8 cellular contexts compared by ENCODE assay signal in the genomic region with DNA sequence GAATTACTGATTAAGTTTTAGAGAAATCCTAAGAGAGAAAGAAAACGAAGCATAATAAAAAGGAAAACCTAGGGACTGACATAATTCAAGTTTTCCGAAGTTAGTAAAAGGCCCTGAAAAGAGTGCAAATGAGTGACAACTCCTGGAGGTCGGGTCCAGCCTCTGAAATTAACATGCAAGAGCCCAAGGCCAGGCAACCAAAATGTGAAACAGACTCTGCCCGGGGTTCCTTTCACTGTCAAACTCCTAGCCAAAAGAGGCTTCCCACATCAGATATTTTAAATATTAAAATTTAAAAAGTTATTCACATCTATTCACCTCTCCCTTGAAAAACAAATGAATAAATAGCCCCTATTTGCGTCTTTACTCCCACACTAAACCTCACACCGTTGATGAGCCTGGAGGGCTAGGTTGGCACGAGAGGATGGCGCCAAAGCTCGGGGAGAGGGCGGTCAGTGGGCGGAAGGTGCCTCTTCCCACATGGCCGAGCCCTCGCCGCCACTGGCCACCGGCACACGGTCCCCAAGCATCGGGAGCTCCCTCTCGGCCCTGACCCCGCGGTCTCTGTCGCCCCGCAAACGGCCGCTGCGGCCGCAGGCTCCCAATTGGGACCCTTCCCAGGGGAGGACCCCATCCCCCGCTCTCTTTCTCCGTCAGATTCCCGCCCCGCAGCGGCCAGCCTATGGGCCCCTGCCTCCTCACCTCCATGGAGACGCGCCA. TPM values are rescaled to one million over a fixed set of nuclear protein-coding genes. Genes with fewer than 3 reads are reported as not detected.
DNase-seq lines count a peak whose midpoint lies in the region; ATAC-seq, FAIRE-seq and TF ChIP-seq lines count a peak whose summit lies in the region.

No MANE protein-coding gene starts in this region.

- H3K9me3 Mint-ChIP-seq in activated T-cell treated with anti-CD3 and anti-CD28 coated beads, Interleukin-2, amount 50 U/mL, for 24 hours: no peaks in the 10 kb centered on the region

- TF ChIP-seq RAD21 in GM12878 (IDR thresholded peaks at IDR 0.05; ENCODE audit: insufficient read depth, low read depth, low read length): no peak

- TF ChIP-seq EP300 in GM12878 (IDR thresholded peaks at IDR 0.05; ENCODE audit: borderline replicate concordance in 1 of 2, control insufficient read depth in 1 of 2, low read depth in 2 of 2, low read length in 2 of 2): no peak

- H2AFZ ChIP-seq in GM12878 (ENCODE audit: control insufficient read depth, low read depth, low read length) (peak overlapping the region; percentile 92), keratinocyte (ENCODE audit: control insufficient read depth, low read length) (peak overlapping the region; percentile 74)

- H3K36me3 ChIP-seq in HEK293 (ENCODE audit: control insufficient read depth in 2 of 2, insufficient read depth in 1 of 2, low read length in 2 of 2) (peaks cover 19 to 26% of the 10 kb centered on the region in 2 experiments; a peak in 2 of 3 replicates), MG63 (peaks cover 35% of the 10 kb centered on the region), GM12878 (ENCODE audit: control insufficient read depth in 2 of 2, insufficient read depth in 2 of 2, low read length in 1 of 2) (no peaks in the 10 kb centered on the region), keratinocyte (ENCODE audit: control insufficient read depth in 2 of 2, extremely low read depth in 1 of 2, insufficient read depth in 2 of 2, low read length in 2 of 2) (peaks cover 0 to under 1% of the 10 kb centered on the region in 2 experiments)

- peak overlapping the region; percentile 87 for H3K4me3 Mint-ChIP-seq in activated T-cell treated with anti-CD3 and anti-CD28 coated beads, Interleukin-2, amount 50 U/mL, for 24 hours

- no peaks in the 10 kb centered on the region for H3K9me1 ChIP-seq in keratinocyte (ENCODE audit: control insufficient read depth, extremely low read depth, insufficient read depth, low read length)

- H3K9me3 ChIP-seq in HEK293 (ENCODE audit: control insufficient read depth, insufficient read depth, low read depth, low read length) (no peaks in the 10 kb centered on the region), MG63 (no peaks in the 10 kb centered on the region), GM12878 (replicated peaks; ENCODE audit: control insufficient read depth, insufficient read depth, low read length) (no peaks in the 10 kb centered on the region), keratinocyte (ENCODE audit: control insufficient read depth, low read depth, low read length) (no peaks in the 10 kb centered on the region)

- SMC1A ChIA-PET in GM12878 (lab: Charles Lee; ENCODE audit: uncharacterized antibody, unreplicated experiment): interaction anchor here (1.4 to 2.4 kb wide), 3 partner anchors 13 to 22 kb away, joined by 4 to 20 read pairs (median 9); a partner anchor contains a TSS

- H3K27ac Mint-ChIP-seq in activated T-cell treated with anti-CD3 and anti-CD28 coated beads, Interleukin-2, amount 50 U/mL, for 24 hours: peak overlapping the region; percentile 78

- RAD21 ChIA-PET in GM12878 (lab: Charles Lee; ENCODE audit: unreplicated experiment): interaction anchor here (1.6 to 2.2 kb wide), 3 partner anchors 21 to 219 kb away, joined by 4 to 29 read pairs (median 5); a partner anchor contains a TSS

- peak overlapping the region; percentile 93 for H3K9ac ChIP-seq in GM12878 (ENCODE audit: control insufficient read depth, insufficient read depth, low read length)
- peak overlapping the region; percentile 90 for H3K9ac ChIP-seq in keratinocyte (ENCODE audit: control insufficient read depth, extremely low read depth, insufficient read depth, low read length)

- in situ Hi-C loops in GM12878 (cut with MboI): no loop called here

- WGBS in GM12878 (ENCODE audit: insufficient coverage, insufficient replicate concordance, low lambda C conversion rate, missing lambda C conversion rate): under 1% methylated on average over 27 of the region's 33 CpGs

- POLR2A ChIA-PET in HEK293 (lab: Yijun Ruan, JAX): interaction anchor here (0.6 to 3.4 kb wide), 16 partner anchors 12 to 337 kb away, joined by 3 to 56 read pairs (median 4); a partner anchor contains a TSS
- POLR2A ChIA-PET in GM12878 (lab: Charles Lee): interaction anchor here (0.6 to 3.3 kb wide), 11 partner anchors 8 to 221 kb away, joined by 3 to 71 read pairs (median 4); a partner anchor contains a TSS

- peak overlapping the region; percentile 93 for H3K4me2 ChIP-seq in GM12878 (ENCODE audit: control insufficient read depth, insufficient read depth)
- H3K4me2 ChIP-seq in keratinocyte (ENCODE audit: control insufficient read depth, extremely low read depth, insufficient read depth, low read depth, low read length): peak overlapping the region; percentile 100

- CTCF ChIA-PET in HEK293 (lab: Yijun Ruan, JAX) (interaction anchor here (0.6 to 4.2 kb wide), 11 partner anchors 8 to 988 kb away, joined by 3 to 17 read pairs (median 4); a partner anchor contains a TSS), GM12878 (lab: Yijun Ruan, JAX) (interaction anchor here (1.4 to 4.6 kb wide), 5 partner anchors 7 to 274 kb away, joined by 4 to 52 read pairs (median 5); a partner anchor contains a TSS)

- no peak for DNase-seq in activated T-cell treated with anti-CD3 and anti-CD28 coated beads, Interleukin-2, amount 50 U/mL, for 24 hours
- no peak for DNase-seq in activated T-cell treated with anti-CD3 and anti-CD28 coated beads for 4 hours
- peak; percentile 42 for DNase-seq in MG63
- no peak for DNase-seq in GM12878 (ENCODE audit: low read depth, low spot score)
- DNase-seq in keratinocyte (ENCODE audit: low read depth, low spot score): no peak
- DNase-seq in stimulated activated CD4-positive, alpha-beta T cell treated with anti-CD3 and anti-CD28 coated beads, Interleukin-4, amount 100 ng/mL, for 4 hours: peak; percentile 12 to 20
- no peak for DNase-seq in C1 segment of cervical spinal cord (lab: John Stamatoyannopoulos, UW)

- peaks cover 9% of the 10 kb centered on the region; the same call in 1 of the 2 replicates for H3K4me1 ChIP-seq in HEK293 (ENCODE audit: control insufficient read depth, insufficient read depth, low read length)
- peaks cover 6% of the 10 kb centered on the region; the same call in 1 of the 2 replicates for H3K4me1 ChIP-seq in GM12878 (ENCODE audit: control insufficient read depth, insufficient read depth, low read length)
- peaks cover 15% of the 10 kb centered on the region for H3K4me1 ChIP-seq in keratinocyte (ENCODE audit: control insufficient read depth, extremely low read depth, insufficient read depth, low read length)

- H3K27me3 ChIP-seq in MG63: no peaks in the 10 kb centered on the region
- no peaks in the 10 kb centered on the region for H3K27me3 ChIP-seq in GM12878 (replicated peaks in 1 of 2; ENCODE audit: control insufficient read depth in 2 of 2, insufficient read depth in 2 of 2, low read length in 1 of 2)
- no peaks in the 10 kb centered on the region for H3K27me3 ChIP-seq in keratinocyte (ENCODE audit: control insufficient read depth, extremely low read depth, insufficient read depth, low read length)

- peak overlapping the region; percentile 96 for H3K27ac ChIP-seq in HEK293 (ENCODE audit: extremely low read depth, low read depth, low read length)
- peak overlapping the region; percentile 76 for H3K27ac ChIP-seq in GM12878 (ENCODE audit: control insufficient read depth, insufficient read depth)
- H3K27ac ChIP-seq in keratinocyte (ENCODE audit: control insufficient read depth, insufficient read depth, low read length): peak overlapping the region; percentile 81

- dilution Hi-C loops in keratinocyte (cut with MboI; ENCODE audit: extremely low pct_ligation_motif_present, low sequenced_read_pairs): no loop called here

- BruUV-seq in GM12878 (replicated peaks; lab: Mats Ljungman, UMichigan): no TSS peak

- peaks cover 2% of the 10 kb centered on the region for H3K27me3 Mint-ChIP-seq in activated T-cell treated with anti-CD3 and anti-CD28 coated beads, Interleukin-2, amount 50 U/mL, for 24 hours

- peaks cover 40% of the 10 kb centered on the region for H3K4me1 Mint-ChIP-seq in activated T-cell treated with anti-CD3 and anti-CD28 coated beads, Interleukin-2, amount 50 U/mL, for 24 hours (ENCODE audit: low read depth)

- TF ChIP-seq POLR2A in GM12878 (IDR thresholded peaks at IDR 0.05; ENCODE audit: low read depth, low read length): no peak

- H3K36me3 Mint-ChIP-seq in activated T-cell treated with anti-CD3 and anti-CD28 coated beads, Interleukin-2, amount 50 U/mL, for 24 hours (ENCODE audit: low read depth): peaks cover 50% of the 10 kb centered on the region

- H3K79me2 ChIP-seq in GM12878 (ENCODE audit: control insufficient read depth, insufficient read depth, low read length) (peaks cover 51% of the 10 kb centered on the region), keratinocyte (ENCODE audit: control insufficient read depth, insufficient read depth, low read length) (peaks cover 55% of the 10 kb centered on the region)

- TF ChIP-seq CTCF in HEK293 (tag by site-specific recombination; IDR thresholded peaks at IDR 0.05) (peak; percentile 44; the same call in 1 of the 2 replicates), GM12878 (IDR thresholded peaks at IDR 0.05 in 2 of 3, conservative IDR thresholded peaks at IDR 0.05 in 1 of 3; ENCODE audit: control insufficient read depth in 2 of 3, extremely low read depth in 1 of 3, insufficient read depth in 1 of 3, low read depth in 3 of 3, low read length in 3 of 3) (no peak), keratinocyte (optimal IDR thresholded peaks at IDR 0.05 in 1 of 3, IDR thresholded peaks at IDR 0.05 in 1 of 3, conservative IDR thresholded peaks at IDR 0.05 in 1 of 3; ENCODE audit: extremely low read depth in 1 of 3, insufficient read depth in 2 of 3, low read length in 3 of 3) (no peak)

- intact Hi-C loops in GM12878 (cut with micrococcal nuclease; ENCODE audit: unreplicated experiment): loop anchor here (2.0 to 10.0 kb wide), 4 partner anchors 20 to 276 kb away; a partner anchor contains a TSS

- FAIRE-seq in GM12878 (lab: Jason Lieb, UNC) (no peak), keratinocyte (lab: Jason Lieb, UNC) (no peak)

- ATAC-seq in GM12878: peak; percentile 66

- H4K20me1 ChIP-seq in GM12878 (ENCODE audit: control insufficient read depth, insufficient read depth) (no peaks in the 10 kb centered on the region), keratinocyte (ENCODE audit: control insufficient read depth, extremely low read depth, insufficient read depth, low read length) (peaks cover 10% of the 10 kb centered on the region)

- H3K4me3 ChIP-seq in HEK293 (ENCODE audit: low read depth, low read length) (peak overlapping the region; percentile 98), MG63 (peak overlapping the region; percentile 75), GM12878 (peak overlapping the region; percentile 99), keratinocyte (ENCODE audit: control insufficient read depth in 2 of 3, extremely low read depth in 1 of 3, insufficient read depth in 2 of 3, low read depth in 1 of 3, low read length in 3 of 3) (peak overlapping the region; percentile 92 to 99 (median 94))

RNA-seq across cellular contexts. Expression of a gene that starts 0.6 kb away (rescaled TPM):
- 139 and 145 TPM in 2 replicates for total RNA-seq in MG63 (2014; rRNA removed; shearing (Covaris generic); ENCODE audit: low replicate concordance)
- 24.1 and 24.8 TPM in 2 replicates for total RNA-seq in GM12878 (2013; cell fraction: nucleolus; rRNA removed)
- total RNA-seq in GM12878 (2014; rRNA removed) (110 and 112 TPM in 2 replicates), GM12878 (2014; rRNA removed; fragmentation: Illumina TruSeq; extraction: Trizol) (129 and 134 TPM in 2 replicates), GM12878 (2021) (129 and 130 TPM in 2 replicates)
- polyA plus RNA-seq in GM12878 (2011; ENCODE audit: low read depth): 46.9 TPM
- polyA plus RNA-seq in GM12878 (2011; rRNA removed) (47.0 and 68.8 TPM in 2 replicates), GM12878 (2014; fragmentation: Illumina TruSeq; extraction: Trizol) (163 and 171 TPM in 2 replicates), GM12878 (2014; fragmentation: Nextera tagmentation; extraction: Ambion mirVana) (10 to 100 TPM; 78.5 to 81.1 TPM), GM12878 (2014; rRNA removed) (106 and 108 TPM in 2 replicates), GM12878 (2016; fragmentation: Nextera tagmentation; extraction: Ambion mirVana) (100 to 1,000 TPM; 154 to 159 TPM), keratinocyte (31.8 to 86.8 TPM (median 55.5 TPM) in 3 replicates)
- polyA plus RNA-seq in GM12878 (2011; cell fraction: cytosol; rRNA removed): 65.3 and 70.8 TPM in 2 replicates
- 51.9 and 62.2 TPM in 2 replicates for polyA plus RNA-seq in GM12878 (2011; cell fraction: nucleus; rRNA removed)
- polyA plus RNA-seq in GM12878 (2012): 82.2 and 82.9 TPM in 2 replicates
- 74.2 and 87.8 TPM in 2 replicates for polyA minus RNA-seq in GM12878 (2011; rRNA and poly(A)+ RNA removed)
- 33.8 and 42.7 TPM in 2 replicates for polyA minus RNA-seq in GM12878 (2011; cell fraction: cytosol; rRNA and poly(A)+ RNA removed)
- 9.9 and 16.8 TPM in 2 replicates for polyA minus RNA-seq in GM12878 (2011; cell fraction: nucleus; rRNA and poly(A)+ RNA removed)
- polyA plus RNA-seq in keratinocyte (2011; ENCODE audit: low read depth): 54.9 TPM
- 44.3 and 56.2 TPM in 2 replicates for polyA plus RNA-seq in keratinocyte (2011; cell fraction: cytosol; rRNA removed)
- 50.1 and 50.4 TPM in 2 replicates for polyA plus RNA-seq in keratinocyte (2011; cell fraction: nucleus; rRNA removed)
- polyA plus RNA-seq in keratinocyte (2012; ENCODE audit: low replicate concordance): 56.2 and 101 TPM in 2 replicates
- 36.7 to 58.7 TPM (median 46.5 TPM) in 3 replicates for polyA minus RNA-seq in keratinocyte
- polyA minus RNA-seq in keratinocyte (2011; cell fraction: cytosol; rRNA and poly(A)+ RNA removed): 52.4 TPM
- 16.7 and 24.4 TPM in 2 replicates for polyA minus RNA-seq in keratinocyte (2011; cell fraction: nucleus; rRNA and poly(A)+ RNA removed)

RNA-seq across cellular contexts. Expression of a gene that starts 19.7 kb away (rescaled TPM):
- total RNA-seq in MG63 (2014; rRNA removed; shearing (Covaris generic); ENCODE audit: low replicate concordance): 150 and 154 TPM in 2 replicates
- total RNA-seq in GM12878 (2013; cell fraction: nucleolus; rRNA removed): 51.7 and 51.9 TPM in 2 replicates
- total RNA-seq in GM12878 (2014; rRNA removed) (35.0 and 40.4 TPM in 2 replicates), GM12878 (2014; rRNA removed; fragmentation: Illumina TruSeq; extraction: Trizol) (53.3 and 53.4 TPM in 2 replicates), GM12878 (2021) (58.4 and 60.3 TPM in 2 replicates)
- polyA plus RNA-seq in GM12878 (2011; ENCODE audit: low read depth): 43.7 TPM
- polyA plus RNA-seq in GM12878 (2011; rRNA removed) (116 and 136 TPM in 2 replicates), GM12878 (2014; fragmentation: Illumina TruSeq; extraction: Trizol) (67.1 and 75.7 TPM in 2 replicates), GM12878 (2014; fragmentation: Nextera tagmentation; extraction: Ambion mirVana) (1 to 10 TPM; 5.7 to 8.6 TPM), GM12878 (2014; rRNA removed) (70.8 and 73.8 TPM in 2 replicates), GM12878 (2016; fragmentation: Nextera tagmentation; extraction: Ambion mirVana) (10 to 100 TPM; 87.7 to 99.7 TPM), keratinocyte (144 to 157 TPM (median 148 TPM) in 3 replicates)
- polyA plus RNA-seq in GM12878 (2011; cell fraction: cytosol; rRNA removed): 109 and 126 TPM in 2 replicates
- 114 TPM in 2 replicates for polyA plus RNA-seq in GM12878 (2011; cell fraction: nucleus; rRNA removed)
- polyA plus RNA-seq in GM12878 (2012): 57.7 and 57.9 TPM in 2 replicates
- polyA minus RNA-seq in GM12878 (2011; rRNA and poly(A)+ RNA removed): 116 and 120 TPM in 2 replicates
- polyA minus RNA-seq in GM12878 (2011; cell fraction: cytosol; rRNA and poly(A)+ RNA removed): 35.4 and 48.4 TPM in 2 replicates
- 44.1 and 62.8 TPM in 2 replicates for polyA minus RNA-seq in GM12878 (2011; cell fraction: nucleus; rRNA and poly(A)+ RNA removed)
- polyA plus RNA-seq in keratinocyte (2011; ENCODE audit: low read depth): 214 TPM
- 119 and 140 TPM in 2 replicates for polyA plus RNA-seq in keratinocyte (2011; cell fraction: cytosol; rRNA removed)
- polyA plus RNA-seq in keratinocyte (2011; cell fraction: nucleus; rRNA removed): 107 and 113 TPM in 2 replicates
- polyA plus RNA-seq in keratinocyte (2012; ENCODE audit: low replicate concordance): 89.9 and 92.1 TPM in 2 replicates
- 138 to 176 TPM (median 147 TPM) in 3 replicates for polyA minus RNA-seq in keratinocyte
- polyA minus RNA-seq in keratinocyte (2011; cell fraction: cytosol; rRNA and poly(A)+ RNA removed): 83.1 TPM
- 39.9 and 63.2 TPM in 2 replicates for polyA minus RNA-seq in keratinocyte (2011; cell fraction: nucleus; rRNA and poly(A)+ RNA removed)

RNA-seq across cellular contexts. Expression of a gene that starts 28.2 kb away (rescaled TPM):
- 0.74 and 6.5 TPM in 2 replicates for total RNA-seq in MG63 (2014; rRNA removed; shearing (Covaris generic); ENCODE audit: low replicate concordance)
- 6.1 and 8.9 TPM in 2 replicates for total RNA-seq in GM12878 (2013; cell fraction: nucleolus; rRNA removed)
- total RNA-seq in GM12878 (2014; rRNA removed): 8.3 and 9.3 TPM in 2 replicates
- total RNA-seq in GM12878 (2014; rRNA removed; fragmentation: Illumina TruSeq; extraction: Trizol): 6.4 and 7.8 TPM in 2 replicates
- total RNA-seq in GM12878 (2021): 12.6 and 13.3 TPM in 2 replicates
- 4.1 TPM for polyA plus RNA-seq in GM12878 (2011; ENCODE audit: low read depth)
- polyA plus RNA-seq in GM12878 (2011; rRNA removed): 3.8 and 6.8 TPM in 2 replicates
- polyA plus RNA-seq in GM12878 (2011; cell fraction: cytosol; rRNA removed): 10.8 and 19.0 TPM in 2 replicates
- 36.5 and 39.8 TPM in 2 replicates for polyA plus RNA-seq in GM12878 (2011; cell fraction: nucleus; rRNA removed)
- polyA plus RNA-seq in GM12878 (2012): 8.3 and 11.2 TPM in 2 replicates
- 1.3 and 4.3 TPM in 2 replicates for polyA plus RNA-seq in GM12878 (2014; fragmentation: Illumina TruSeq; extraction: Trizol)
- under 1 TPM; 0.06 to 0.18 TPM for polyA plus RNA-seq in GM12878 (2014; fragmentation: Nextera tagmentation; extraction: Ambion mirVana)
- 16.4 and 17.0 TPM in 2 replicates for polyA plus RNA-seq in GM12878 (2014; rRNA removed)
- polyA plus RNA-seq in GM12878 (2016; fragmentation: Nextera tagmentation; extraction: Ambion mirVana): 1 to 10 TPM; 3.5 TPM
- polyA minus RNA-seq in GM12878 (2011; rRNA and poly(A)+ RNA removed): 3.1 and 6.0 TPM in 2 replicates
- 2.2 and 2.5 TPM in 2 replicates for polyA minus RNA-seq in GM12878 (2011; cell fraction: cytosol; rRNA and poly(A)+ RNA removed)
- polyA minus RNA-seq in GM12878 (2011; cell fraction: nucleus; rRNA and poly(A)+ RNA removed): 4.7 and 9.3 TPM in 2 replicates
- polyA plus RNA-seq in keratinocyte: 8.8 to 14.3 TPM (median 8.9 TPM) in 3 replicates
- 4.3 TPM for polyA plus RNA-seq in keratinocyte (2011; ENCODE audit: low read depth)
- 3.5 and 8.7 TPM in 2 replicates for polyA plus RNA-seq in keratinocyte (2011; cell fraction: cytosol; rRNA removed)
- 24.3 and 30.8 TPM in 2 replicates for polyA plus RNA-seq in keratinocyte (2011; cell fraction: nucleus; rRNA removed)
- 8.9 and 9.5 TPM in 2 replicates for polyA plus RNA-seq in keratinocyte (2012; ENCODE audit: low replicate concordance)
- 3.8 to 11.4 TPM (median 4.2 TPM) in 3 replicates for polyA minus RNA-seq in keratinocyte
- polyA minus RNA-seq in keratinocyte (2011; cell fraction: cytosol; rRNA and poly(A)+ RNA removed): 12.9 TPM
- polyA minus RNA-seq in keratinocyte (2011; cell fraction: nucleus; rRNA and poly(A)+ RNA removed): 5.7 and 6.2 TPM in 2 replicates

RNA-seq across cellular contexts. Expression of a gene that starts 33.4 kb away (rescaled TPM):
- not detected in 2 replicates for total RNA-seq in MG63 (2014; rRNA removed; shearing (Covaris generic); ENCODE audit: low replicate concordance)
- total RNA-seq in GM12878 (2013; cell fraction: nucleolus; rRNA removed): 1.8 and 3.1 TPM in 2 replicates
- total RNA-seq in GM12878 (2014; rRNA removed) (0.33 and 1.1 TPM in 2 replicates), GM12878 (2014; rRNA removed; fragmentation: Illumina TruSeq; extraction: Trizol) (1.4 TPM in 1 of 2 replicates, not detected in the other), GM12878 (2021) (2.2 and 2.7 TPM in 2 replicates)
- not detected for polyA plus RNA-seq in GM12878 (2011; ENCODE audit: low read depth)
- polyA plus RNA-seq in GM12878 (2011; rRNA removed) (1.3 and 1.5 TPM in 2 replicates), GM12878 (2014; fragmentation: Illumina TruSeq; extraction: Trizol) (0.26 TPM in 1 of 2 replicates, not detected in the other), GM12878 (2014; fragmentation: Nextera tagmentation; extraction: Ambion mirVana) (under 1 TPM; 0.64 to 0.72 TPM), GM12878 (2014; rRNA removed) (1.9 and 2.2 TPM in 2 replicates), GM12878 (2016; fragmentation: Nextera tagmentation; extraction: Ambion mirVana) (under 1 TPM; 0.48 to 0.82 TPM), keratinocyte (8.6 to 22.9 TPM (median 14.7 TPM) in 3 replicates)
- 1.2 and 1.6 TPM in 2 replicates for polyA plus RNA-seq in GM12878 (2011; cell fraction: cytosol; rRNA removed)
- 16.3 and 16.6 TPM in 2 replicates for polyA plus RNA-seq in GM12878 (2011; cell fraction: nucleus; rRNA removed)
- 1.7 and 2.2 TPM in 2 replicates for polyA plus RNA-seq in GM12878 (2012)
- 0.59 and 1.1 TPM in 2 replicates for polyA minus RNA-seq in GM12878 (2011; rRNA and poly(A)+ RNA removed)
- not detected in 2 replicates for polyA minus RNA-seq in GM12878 (2011; cell fraction: cytosol; rRNA and poly(A)+ RNA removed)
- 1.5 and 2.8 TPM in 2 replicates for polyA minus RNA-seq in GM12878 (2011; cell fraction: nucleus; rRNA and poly(A)+ RNA removed)
- 5.3 TPM for polyA plus RNA-seq in keratinocyte (2011; ENCODE audit: low read depth)
- 9.6 and 16.4 TPM in 2 replicates for polyA plus RNA-seq in keratinocyte (2011; cell fraction: cytosol; rRNA removed)
- polyA plus RNA-seq in keratinocyte (2011; cell fraction: nucleus; rRNA removed): 13.2 and 15.4 TPM in 2 replicates
- polyA plus RNA-seq in keratinocyte (2012; ENCODE audit: low replicate concordance): 14.8 and 29.9 TPM in 2 replicates
- polyA minus RNA-seq in keratinocyte: 4.7 to 13.2 TPM (median 7.1 TPM) in 3 replicates
- polyA minus RNA-seq in keratinocyte (2011; cell fraction: cytosol; rRNA and poly(A)+ RNA removed): 6.1 TPM
- 2.4 and 3.1 TPM in 2 replicates for polyA minus RNA-seq in keratinocyte (2011; cell fraction: nucleus; rRNA and poly(A)+ RNA removed)

RNA-seq across cellular contexts. Expression of a gene that starts 38.3 kb away (rescaled TPM):
- 195 and 280 TPM in 2 replicates for total RNA-seq in MG63 (2014; rRNA removed; shearing (Covaris generic); ENCODE audit: low replicate concordance)
- total RNA-seq in GM12878 (2013; cell fraction: nucleolus; rRNA removed): 88.2 and 96.9 TPM in 2 replicates
- total RNA-seq in GM12878 (2014; rRNA removed): 113 and 114 TPM in 2 replicates
- total RNA-seq in GM12878 (2014; rRNA removed; fragmentation: Illumina TruSeq; extraction: Trizol): 56.0 and 58.4 TPM in 2 replicates
- total RNA-seq in GM12878 (2021): 101 and 107 TPM in 2 replicates
- 42.8 TPM for polyA plus RNA-seq in GM12878 (2011; ENCODE audit: low read depth)
- 61.5 and 72.9 TPM in 2 replicates for polyA plus RNA-seq in GM12878 (2011; rRNA removed)
- 103 and 110 TPM in 2 replicates for polyA plus RNA-seq in GM12878 (2011; cell fraction: cytosol; rRNA removed)
- polyA plus RNA-seq in GM12878 (2011; cell fraction: nucleus; rRNA removed): 129 and 141 TPM in 2 replicates
- 71.3 and 75.3 TPM in 2 replicates for polyA plus RNA-seq in GM12878 (2012)
- polyA plus RNA-seq in GM12878 (2014; fragmentation: Illumina TruSeq; extraction: Trizol): 52.5 and 62.1 TPM in 2 replicates
- polyA plus RNA-seq in GM12878 (2014; fragmentation: Nextera tagmentation; extraction: Ambion mirVana): 10 to 100 TPM in 1 of 2 experiments, 1 to 10 TPM in 1; 6.5 to 18.9 TPM
- 95.9 and 96.3 TPM in 2 replicates for polyA plus RNA-seq in GM12878 (2014; rRNA removed)
- 100 to 1,000 TPM; 114 to 116 TPM for polyA plus RNA-seq in GM12878 (2016; fragmentation: Nextera tagmentation; extraction: Ambion mirVana)
- 78.3 and 96.7 TPM in 2 replicates for polyA minus RNA-seq in GM12878 (2011; rRNA and poly(A)+ RNA removed)
- 31.0 and 31.9 TPM in 2 replicates for polyA minus RNA-seq in GM12878 (2011; cell fraction: cytosol; rRNA and poly(A)+ RNA removed)
- 57.7 and 94.0 TPM in 2 replicates for polyA minus RNA-seq in GM12878 (2011; cell fraction: nucleus; rRNA and poly(A)+ RNA removed)
- 79.4 to 101 TPM (median 83.3 TPM) in 3 replicates for polyA plus RNA-seq in keratinocyte
- polyA plus RNA-seq in keratinocyte (2011; ENCODE audit: low read depth): 20.1 TPM
- 69.2 and 86.4 TPM in 2 replicates for polyA plus RNA-seq in keratinocyte (2011; cell fraction: cytosol; rRNA removed)
- 79.1 and 81.2 TPM in 2 replicates for polyA plus RNA-seq in keratinocyte (2011; cell fraction: nucleus; rRNA removed)
- 43.6 and 90.3 TPM in 2 replicates for polyA plus RNA-seq in keratinocyte (2012; ENCODE audit: low replicate concordance)
- polyA minus RNA-seq in keratinocyte: 79.1 to 86.3 TPM (median 84.0 TPM) in 3 replicates
- 106 TPM for polyA minus RNA-seq in keratinocyte (2011; cell fraction: cytosol; rRNA and poly(A)+ RNA removed)
- polyA minus RNA-seq in keratinocyte (2011; cell fraction: nucleus; rRNA and poly(A)+ RNA removed): 30.5 and 33.0 TPM in 2 replicates

Comparison
In these comparisons a context has a peak if more than half of its experiments do, and no peak if none do; other contexts are left out.
1. DNase-seq: peak in MG63 (single experiment) and stimulated activated CD4-positive, alpha-beta T cell treated with anti-CD3 and anti-CD28 coated beads, Interleukin-4, amount 100 ng/mL, for 4 hours (2 of 2); none in activated T-cell treated with anti-CD3 and anti-CD28 coated beads, Interleukin-2, amount 50 U/mL, for 24 hours (single experiment), activated T-cell treated with anti-CD3 and anti-CD28 coated beads for 4 hours (single experiment), GM12878 (single experiment), keratinocyte (single experiment) and C1 segment of cervical spinal cord (0 of 14).
2. Peak in every context shown above with its lines, with median percentiles within 50 percentile points of each other: H3K27ac ChIP-seq and H3K4me3 ChIP-seq.